Comparison of ENCODE assay signal across 8 cellular contexts in genomic region chr19:12294308-12295158, GRCh38. TPM values are rescaled to one million over a fixed set of nuclear protein-coding genes. Genes with fewer than 3 reads are reported as not detected.
DNase-seq lines count a peak whose midpoint lies in the region; ATAC-seq and TF ChIP-seq lines count a peak whose summit lies in the region.

ZNF44 (minus strand) TSS chr19:12294883; CDS start chr19:12294694, 189 bp downstream.

- no peaks in the 10 kb centered on the region for H3K36me3 ChIP-seq in prostate gland
- no peaks in the 10 kb centered on the region for H3K36me3 ChIP-seq in urinary bladder (ENCODE audit: insufficient read depth)

- under 1% methylated on average over 58 of the region's 64 CpGs for WGBS in prostate gland
- WGBS in urinary bladder, result under 1% methylated on average over 64 of the region's 64 CpGs

- DNase-seq in GM12865 (ENCODE audit: low read depth), result peak; percentile 98
- DNase-seq in NCI-H1417 (lab: John Stamatoyannopoulos, UW), result peak; percentile 87 to 98 (median 96)
- peak; percentile 64 to 99 (median 96) for DNase-seq in amygdala (lab: John Stamatoyannopoulos, UW)
- DNase-seq in left ventricle myocardium superior, result peak; percentile 98
- peak; percentile 99 for DNase-seq in prostate gland (ENCODE audit: low spot score)

- TF ChIP-seq POLR2A in prostate gland (IDR thresholded peaks at IDR 0.05), result peak; percentile 86

- H3K4me3 ChIP-seq in GM12865 (ENCODE audit: low read depth, low read length) (peak within 1 kb of the TSS; percentile 66), prostate gland (peak within 1 kb of the TSS; percentile 97 to 99), urinary bladder (ENCODE audit: low read depth, low read length) (peak within 1 kb of the TSS; percentile 81)

- no peaks in the 10 kb centered on the region for H3K9me3 ChIP-seq in prostate gland

- no peaks in the 10 kb centered on the region for H3K27me3 ChIP-seq in prostate gland (replicated peaks; ENCODE audit: insufficient read depth)

- no peak for TF ChIP-seq CTCF in GM12865 (IDR thresholded peaks at IDR 0.05; ENCODE audit: insufficient read depth, low read depth, low read length, missing control alignments)
- TF ChIP-seq CTCF in prostate gland (IDR thresholded peaks at IDR 0.05), result no peak

- ATAC-seq in HG02678 (IDR thresholded peaks at IDR 0.05; ENCODE audit: unreplicated experiment), result peak; percentile 92
- peak; percentile 99 for ATAC-seq in left ventricle myocardium superior

- no peaks in the 10 kb centered on the region for H3K4me1 ChIP-seq in prostate gland (replicated peaks)
- peaks cover 2% of the 10 kb centered on the region for H3K4me1 ChIP-seq in urinary bladder (ENCODE audit: insufficient read depth)

- H3K27ac ChIP-seq in prostate gland, result peak within 1 kb of the TSS; percentile 84 to 94
- peak within 1 kb of the TSS; percentile 96 for H3K27ac ChIP-seq in urinary bladder (ENCODE audit: low read depth)

- intact Hi-C loops in T-helper 1 cell treated with Interleukin-12 subunit alpha and Interleukin-12 subunit beta and Interleukin-4 antibody, amounts not matched to agents 30 ng/mL and 1 ng/mL, for 36 hours (cut with micrococcal nuclease), result loop anchor here (1.0 to 5.0 kb wide), 12 partner anchors 39 to 388 kb away; partner anchors contain the start of genes DHPS, ZNF20, ZNF443 and ZNF490
- intact Hi-C loops in left ventricle myocardium superior (cut with micrococcal nuclease) (no loop called here), prostate gland (cut with DNase I) (loop anchor here (1.0 to 2.0 kb wide), 2 partner anchors 39 to 70 kb away; partner anchors contain the start of genes ZNF442 and ZNF563)

RNA-seq across cellular contexts. Expression of gene ZNF44, which starts in this region (rescaled TPM):
- 13.9 and 14.0 TPM in 2 replicates for total RNA-seq in T-helper 1 cell treated with Interleukin-12 subunit alpha and Interleukin-12 subunit beta and Interleukin-4 antibody, amounts not matched to agents 30 ng/mL and 1 ng/mL, for 36 hours
- total RNA-seq in left ventricle myocardium superior (9.5 TPM), prostate gland (10 to 100 TPM; 10.3 to 16.2 TPM), urinary bladder (28.3 TPM)
- polyA plus RNA-seq in urinary bladder, result 9.1 TPM

Comparison
In these comparisons a context has a peak if more than half of its experiments do, and no peak if none do; other contexts are left out.
1. Peak in every context shown above with its lines: DNase-seq, ATAC-seq, H3K4me3 ChIP-seq and H3K27ac ChIP-seq.